Comparison of ENCODE assay signal across 17 cellular contexts in the genomic region with DNA sequence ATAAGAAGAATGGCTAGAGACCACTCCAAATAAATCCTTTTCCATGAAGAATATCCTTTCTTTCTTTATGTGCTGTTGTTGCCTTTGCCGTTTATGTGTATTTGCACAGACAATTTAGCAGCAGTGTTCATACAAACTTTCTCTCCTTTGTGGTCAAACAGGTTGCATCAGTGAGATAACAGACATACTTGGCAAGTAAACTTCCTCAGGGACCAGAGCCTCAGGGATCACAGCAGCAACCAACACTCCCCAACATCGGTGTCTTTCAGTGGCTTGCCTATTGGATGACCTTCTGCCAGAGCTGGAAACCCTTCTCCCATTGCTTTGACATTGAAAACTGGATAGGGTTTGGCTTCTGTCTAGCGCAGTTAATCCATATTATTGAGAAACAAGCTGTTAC.
"Had no signal": no experiment of that assay in that cellular context is flagged by ENCODE, and none has a peak within 500 bp of the region (broad histone marks: within the 10 kb centered on the region; RNA-seq: fewer than 3 reads in every experiment).

No MANE protein-coding gene starts in this region.

- H3K4me3 Mint-ChIP-seq: activated naive CD8-positive, alpha-beta T cell treated with anti-CD3 and anti-CD28 coated beads, Interleukin-2, amount 50 U/mL, for 24 hours; activated T-helper 1 cell treated with anti-CD3 and anti-CD28 coated beads, Interleukin-12 subunit alpha, Interleukin-12 subunit beta, Interleukin-2, Interleukin-4 antibody, amounts not matched to agents 30 ng/mL and 10 ng/mL and 1 ng/mL, durations not matched to agents 14 hours and 24 hours and 36 hours; nephron progenitor cell had no signal

- H3K27me3 ChIP-seq: cardiac muscle cell, colonic mucosa, heart left ventricle, sigmoid colon, transverse colon had no signal

- H3K27me3 Mint-ChIP-seq: activated naive CD8-positive, alpha-beta T cell treated with anti-CD3 and anti-CD28 coated beads, Interleukin-2, amount 50 U/mL, for 24 hours had no signal

- H3K4me1 Mint-ChIP-seq: activated naive CD8-positive, alpha-beta T cell treated with anti-CD3 and anti-CD28 coated beads, Interleukin-2, amount 50 U/mL, for 24 hours had no signal

- DNase-seq: activated CD4-positive, alpha-beta T cell treated with anti-CD3 and anti-CD28 coated beads for 1 hour; activated CD4-positive, alpha-beta T cell treated with anti-CD3 and anti-CD28 coated beads, Interleukin-2, amount 50 U/mL, for 48 hours; activated CD8-positive, alpha-beta memory T cell treated with anti-CD3 and anti-CD28 coated beads, Interleukin-2, amount 50 U/mL, for 4 hours; activated naive CD4-positive, alpha-beta T cell; activated naive CD8-positive, alpha-beta T cell treated with anti-CD3 and anti-CD28 coated beads, Interleukin-2, amount 50 U/mL, for 24 hours; colonic mucosa; effector CD4-positive, alpha-beta T cell; heart left ventricle; left ventricle myocardium superior; nephron progenitor cell; sigmoid colon; stimulated activated CD4-positive, alpha-beta T cell treated with anti-CD3 and anti-CD28 coated beads, Interleukin-2, amount 100 ng/mL, for 24 hours; stimulated activated naive CD4-positive, alpha-beta T cell; substantia nigra; transverse colon had no signal

- H3K9me3 Mint-ChIP-seq: nephron progenitor cell had no signal

- H3K36me3 ChIP-seq: cardiac muscle cell, colonic mucosa, heart left ventricle, sigmoid colon, transverse colon had no signal

- H3K27ac ChIP-seq: colonic mucosa, heart left ventricle, sigmoid colon, transverse colon had no signal

- H3K9me3 ChIP-seq: colonic mucosa, heart left ventricle, sigmoid colon, transverse colon had no signal

- H3K27ac Mint-ChIP-seq: activated naive CD8-positive, alpha-beta T cell treated with anti-CD3 and anti-CD28 coated beads, Interleukin-2, amount 50 U/mL, for 24 hours; activated T-helper 1 cell treated with anti-CD3 and anti-CD28 coated beads, Interleukin-12 subunit alpha, Interleukin-12 subunit beta, Interleukin-2, Interleukin-4 antibody, amounts not matched to agents 30 ng/mL and 10 ng/mL and 1 ng/mL, durations not matched to agents 14 hours and 24 hours and 36 hours; nephron progenitor cell had no signal

- H3K4me1 ChIP-seq: colonic mucosa, transverse colon had no signal

- H3K4me3 ChIP-seq: cardiac muscle cell, colonic mucosa, heart left ventricle, sigmoid colon, transverse colon had no signal
